Comparison of ENCODE assay signal across 1 cellular context in the genomic region with DNA sequence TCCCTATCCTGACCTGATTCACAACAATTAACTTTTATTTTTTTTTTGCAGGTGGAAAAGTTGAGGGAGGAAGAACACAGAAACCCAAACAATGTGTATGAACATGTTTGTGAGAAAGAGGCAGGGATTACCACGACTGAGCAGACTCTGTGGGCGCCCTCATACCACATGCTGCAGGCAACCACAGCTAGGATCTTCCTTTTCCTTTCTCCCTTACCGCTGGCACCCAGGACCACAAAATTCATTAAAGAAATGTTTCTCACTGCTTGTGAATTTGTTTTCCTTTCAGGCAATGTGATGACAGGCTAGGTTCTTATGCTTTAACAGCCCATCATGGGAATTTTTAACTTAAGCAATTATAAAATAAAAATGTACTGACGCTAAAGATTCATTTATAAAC.
TF ChIP-seq lines count a peak whose summit lies in the region.

No MANE protein-coding gene starts in this region.

TF ChIP-seq in GM23338, 12 proteins besides CTCF, POLR2A, EP300 and RAD21 (continued from another document):
- TF ChIP-seq, protein P1, sequence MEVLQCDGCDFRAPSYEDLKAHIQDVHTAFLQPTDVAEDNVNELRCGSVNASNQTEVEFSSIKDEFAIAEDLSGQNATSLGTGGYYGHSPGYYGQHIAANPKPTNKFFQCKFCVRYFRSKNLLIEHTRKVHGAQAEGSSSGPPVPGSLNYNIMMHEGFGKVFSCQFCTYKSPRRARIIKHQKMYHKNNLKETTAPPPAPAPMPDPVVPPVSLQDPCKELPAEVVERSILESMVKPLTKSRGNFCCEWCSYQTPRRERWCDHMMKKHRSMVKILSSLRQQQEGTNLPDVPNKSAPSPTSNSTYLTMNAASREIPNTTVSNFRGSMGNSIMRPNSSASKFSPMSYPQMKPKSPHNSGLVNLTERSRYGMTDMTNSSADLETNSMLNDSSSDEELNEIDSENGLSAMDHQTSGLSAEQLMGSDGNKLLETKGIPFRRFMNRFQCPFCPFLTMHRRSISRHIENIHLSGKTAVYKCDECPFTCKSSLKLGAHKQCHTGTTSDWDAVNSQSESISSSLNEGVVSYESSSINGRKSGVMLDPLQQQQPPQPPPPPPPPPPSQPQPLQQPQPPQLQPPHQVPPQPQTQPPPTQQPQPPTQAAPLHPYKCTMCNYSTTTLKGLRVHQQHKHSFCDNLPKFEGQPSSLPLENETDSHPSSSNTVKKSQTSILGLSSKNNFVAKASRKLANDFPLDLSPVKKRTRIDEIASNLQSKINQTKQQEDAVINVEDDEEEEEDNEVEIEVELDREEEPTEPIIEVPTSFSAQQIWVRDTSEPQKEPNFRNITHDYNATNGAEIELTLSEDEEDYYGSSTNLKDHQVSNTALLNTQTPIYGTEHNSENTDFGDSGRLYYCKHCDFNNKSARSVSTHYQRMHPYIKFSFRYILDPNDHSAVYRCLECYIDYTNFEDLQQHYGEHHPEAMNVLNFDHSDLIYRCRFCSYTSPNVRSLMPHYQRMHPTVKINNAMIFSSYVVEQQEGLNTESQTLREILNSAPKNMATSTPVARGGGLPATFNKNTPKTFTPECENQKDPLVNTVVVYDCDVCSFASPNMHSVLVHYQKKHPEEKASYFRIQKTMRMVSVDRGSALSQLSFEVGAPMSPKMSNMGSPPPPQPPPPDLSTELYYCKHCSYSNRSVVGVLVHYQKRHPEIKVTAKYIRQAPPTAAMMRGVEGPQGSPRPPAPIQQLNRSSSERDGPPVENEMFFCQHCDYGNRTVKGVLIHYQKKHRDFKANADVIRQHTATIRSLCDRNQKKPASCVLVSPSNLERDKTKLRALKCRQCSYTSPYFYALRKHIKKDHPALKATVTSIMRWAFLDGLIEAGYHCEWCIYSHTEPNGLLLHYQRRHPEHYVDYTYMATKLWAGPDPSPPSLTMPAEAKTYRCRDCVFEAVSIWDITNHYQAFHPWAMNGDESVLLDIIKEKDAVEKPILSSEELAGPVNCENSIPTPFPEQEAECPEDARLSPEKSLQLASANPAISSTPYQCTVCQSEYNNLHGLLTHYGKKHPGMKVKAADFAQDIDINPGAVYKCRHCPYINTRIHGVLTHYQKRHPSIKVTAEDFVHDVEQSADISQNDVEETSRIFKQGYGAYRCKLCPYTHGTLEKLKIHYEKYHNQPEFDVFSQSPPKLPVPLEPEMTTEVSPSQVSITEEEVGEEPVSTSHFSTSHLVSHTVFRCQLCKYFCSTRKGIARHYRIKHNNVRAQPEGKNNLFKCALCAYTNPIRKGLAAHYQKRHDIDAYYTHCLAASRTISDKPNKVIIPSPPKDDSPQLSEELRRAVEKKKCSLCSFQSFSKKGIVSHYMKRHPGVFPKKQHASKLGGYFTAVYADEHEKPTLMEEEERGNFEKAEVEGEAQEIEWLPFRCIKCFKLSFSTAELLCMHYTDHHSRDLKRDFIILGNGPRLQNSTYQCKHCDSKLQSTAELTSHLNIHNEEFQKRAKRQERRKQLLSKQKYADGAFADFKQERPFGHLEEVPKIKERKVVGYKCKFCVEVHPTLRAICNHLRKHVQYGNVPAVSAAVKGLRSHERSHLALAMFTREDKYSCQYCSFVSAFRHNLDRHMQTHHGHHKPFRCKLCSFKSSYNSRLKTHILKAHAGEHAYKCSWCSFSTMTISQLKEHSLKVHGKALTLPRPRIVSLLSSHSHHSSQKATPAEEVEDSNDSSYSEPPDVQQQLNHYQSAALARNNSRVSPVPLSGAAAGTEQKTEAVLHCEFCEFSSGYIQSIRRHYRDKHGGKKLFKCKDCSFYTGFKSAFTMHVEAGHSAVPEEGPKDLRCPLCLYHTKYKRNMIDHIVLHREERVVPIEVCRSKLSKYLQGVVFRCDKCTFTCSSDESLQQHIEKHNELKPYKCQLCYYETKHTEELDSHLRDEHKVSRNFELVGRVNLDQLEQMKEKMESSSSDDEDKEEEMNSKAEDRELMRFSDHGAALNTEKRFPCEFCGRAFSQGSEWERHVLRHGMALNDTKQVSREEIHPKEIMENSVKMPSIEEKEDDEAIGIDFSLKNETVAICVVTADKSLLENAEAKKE (CRISPR knock-in tag; IDR thresholded peaks at IDR 0.05) = no peak
- no peak for TF ChIP-seq ZNF114 (CRISPR knock-in tag; IDR thresholded peaks at IDR 0.05)
